ENCODE assay signal across 8 cellular contexts in genomic region chr2:48356701-48357322, GRCh38. TPM values are rescaled to one million over a fixed set of nuclear protein-coding genes. Genes with fewer than 3 reads are reported as not detected.
DNase-seq lines count a peak whose midpoint lies in the region; ATAC-seq and TF ChIP-seq lines count a peak whose summit lies in the region.

No MANE protein-coding gene starts in this region.

- no peak overlapping the region for H3K9ac ChIP-seq in OCI-LY3 (ENCODE audit: low read length)

- intact Hi-C loops in transverse colon (cut with DNase I; ENCODE audit: low total_unique reads), result loop anchor here (1.0 kb wide), 1 partner anchor 33 kb away; no protein-coding TSS in a partner anchor

- 0 out of 2 replicates have a peak, but pooled peaks cover under 1% of the 10 kb centered on the region for H4K20me1 ChIP-seq in OCI-LY3 (ENCODE audit: insufficient read depth, low read length)

- H3K4me3 ChIP-seq in OCI-LY3 (ENCODE audit: low read length), result peak overlapping the region; percentile 3; the same call in 1 of the 2 replicates
- H3K4me3 ChIP-seq in fibroblast of the aortic adventitia (ENCODE audit: low read depth, low read length), result no peak overlapping the region
- no peak overlapping the region for H3K4me3 ChIP-seq in transverse colon

- no peaks in the 10 kb centered on the region for H3K27me3 ChIP-seq in OCI-LY3 (ENCODE audit: low read depth, low read length)
- H3K27me3 ChIP-seq in transverse colon, result no peaks in the 10 kb centered on the region

- H3K9me3 ChIP-seq in OCI-LY3 (ENCODE audit: insufficient read depth, low read length), result no peaks in the 10 kb centered on the region
- H3K9me3 ChIP-seq in transverse colon, result no peaks in the 10 kb centered on the region

- H3K4me1 ChIP-seq in OCI-LY3 (ENCODE audit: low read length) (peaks cover 21% of the 10 kb centered on the region), transverse colon (peaks cover 7 to 32% (median 18%) of the 10 kb centered on the region in 4 donors)

- WGBS in transverse colon (ENCODE audit: low coverage in 1 of 2), 2 donors, result 48 to 62% methylated on average over 5 of the region's 5 CpGs

- H3K36me3 ChIP-seq in OCI-LY3 (replicated peaks; ENCODE audit: low read depth, low read length), result peaks cover 11% of the 10 kb centered on the region
- H3K36me3 ChIP-seq in transverse colon, result no peaks in the 10 kb centered on the region

- TF ChIP-seq CTCF in OCI-LY3 (IDR thresholded peaks at IDR 0.05; ENCODE audit: low read depth, low read length), result no peak
- TF ChIP-seq CTCF in fibroblast of the aortic adventitia (IDR thresholded peaks at IDR 0.05; ENCODE audit: insufficient read depth, low read length), result no peak
- TF ChIP-seq CTCF in transverse colon (IDR thresholded peaks at IDR 0.05), result no peak

- peak; percentile 9 for DNase-seq in stimulated activated CD4-positive, alpha-beta T cell treated with anti-CD3 and anti-CD28 coated beads, Interleukin-2, amount 100 ng/mL, for 4 hours (ENCODE audit: low read depth)
- no peak for DNase-seq in stimulated activated CD4-positive, alpha-beta T cell treated with anti-CD3 and anti-CD28 coated beads, Interleukin-2, amount 100 ng/mL, for 24 hours
- DNase-seq in fibroblast of the aortic adventitia (ENCODE audit: low read depth) (peak; percentile 50), NCI-H2107 treated with DMSO at 0.1 percent for 48 hours (lab: John Stamatoyannopoulos, UW; ENCODE audit: unreplicated experiment) (no peak), transverse colon (no peak), ACHN (no peak)

- TF ChIP-seq POLR2A in transverse colon (IDR thresholded peaks at IDR 0.05), result no peak

- peaks cover 51% of the 10 kb centered on the region for H3K79me2 ChIP-seq in OCI-LY3 (ENCODE audit: low read length)

- H2AFZ ChIP-seq in OCI-LY3 (ENCODE audit: low read depth, low read length), result no peak overlapping the region

- H3K27ac ChIP-seq in OCI-LY3 (ENCODE audit: low read length) (peak overlapping the region; percentile 27; the same call in 1 of the 2 replicates), transverse colon (peak overlapping the region in 2 of 4 donors; percentile 8 to 35)

- peak; percentile 76 for ATAC-seq in HG03066 (IDR thresholded peaks at IDR 0.05; ENCODE audit: low read depth, unreplicated experiment)

- TF ChIP-seq EP300 in transverse colon (IDR thresholded peaks at IDR 0.05; ENCODE audit: low read depth), result no peak

- peak overlapping the region; percentile 38 for H3K4me2 ChIP-seq in OCI-LY3 (ENCODE audit: low read length)

- in situ Hi-C loops in transverse colon (cut with MboI; ENCODE audit: low pct_ligation_motif_present in 1 of 4, low pct_unique_long_range_greater_than_20kb in 1 of 4, low sequenced_read_pairs in 3 of 4), result no loop called here
- in situ Hi-C loops in ACHN (cut with HindIII; ENCODE audit: low pct_ligation_motif_present, low pct_unique_long_range_greater_than_20kb, low sequenced_read_pairs), result no loop called here

RNA-seq across cellular contexts. Expression of gene FOXN2, which starts 42.3 kb away (rescaled TPM):
- total RNA-seq in fibroblast of the aortic adventitia (ENCODE audit: low replicate concordance) (32.0 and 45.3 TPM in 2 replicates), transverse colon (10 to 100 TPM; 20.2 to 42.2 (median 23.6) TPM)

Comparison
In these comparisons a context has a peak if more than half of its experiments do, and no peak if none do; other contexts are left out.
1. DNase-seq: peak in stimulated activated CD4-positive, alpha-beta T cell treated with anti-CD3 and anti-CD28 coated beads, Interleukin-2, amount 100 ng/mL, for 4 hours (single experiment) and fibroblast of the aortic adventitia (single experiment); none in stimulated activated CD4-positive, alpha-beta T cell treated with anti-CD3 and anti-CD28 coated beads, Interleukin-2, amount 100 ng/mL, for 24 hours (0 of 2), NCI-H2107 treated with DMSO at 0.1 percent for 48 hours (single experiment), transverse colon (single experiment) and ACHN (single experiment).